In genomic region chr15:62135532-62136134, GRCh38 we compare ENCODE assay signal across 13 cellular contexts. TPM values are rescaled to one million over a fixed set of nuclear protein-coding genes. Genes with fewer than 3 reads are reported as not detected.
DNase-seq lines count a peak whose midpoint lies in the region; ATAC-seq, FAIRE-seq and TF ChIP-seq lines count a peak whose summit lies in the region.
"Had no signal": no experiment of that assay in that cellular context is flagged by ENCODE, and none has a peak within 500 bp of the region (broad histone marks: within the 10 kb centered on the region; RNA-seq: fewer than 3 reads in every experiment).

No MANE protein-coding gene starts in this region.

- intact Hi-C loops in stomach (cut with DNase I; ENCODE audit: low total_unique reads) (no loop called here), lower leg skin (cut with DNase I; ENCODE audit: low total_unique reads) (no loop called here)

- TF ChIP-seq POLR2A in stomach (IDR thresholded peaks at IDR 0.05) (no peak), lower leg skin (IDR thresholded peaks at IDR 0.05) (no peak)

- peak; percentile 93 for FAIRE-seq in islet of Langerhans (lab: Jason Lieb, UNC)
- FAIRE-seq: colon, K562 had no signal

- H3K9ac ChIP-seq in adipocyte (ENCODE audit: low read length), result no peak overlapping the region

- no peaks in the 10 kb centered on the region for H3K9me3 ChIP-seq in adipocyte (ENCODE audit: control insufficient read depth, low read length)
- no peaks in the 10 kb centered on the region for H3K9me3 ChIP-seq in stomach
- H3K9me3 ChIP-seq: heart left ventricle had no signal

- TF ChIP-seq EP300 in Ishikawa (IDR thresholded peaks at IDR 0.05; ENCODE audit: borderline replicate concordance), result no peak
- no peak for TF ChIP-seq EP300 in stomach (IDR thresholded peaks at IDR 0.05)

- H3K27me3 ChIP-seq in adipocyte (replicated peaks; ENCODE audit: control insufficient read depth, insufficient read depth, low read length) (peaks cover 4% of the 10 kb centered on the region), stomach (no peaks in the 10 kb centered on the region)
- H3K27me3 ChIP-seq: heart left ventricle had no signal

- no peaks in the 10 kb centered on the region for H3K36me3 ChIP-seq in adipocyte (ENCODE audit: control insufficient read depth, insufficient read depth, low read length, severe bottlenecking)
- no peaks in the 10 kb centered on the region for H3K36me3 ChIP-seq in stomach
- H3K36me3 ChIP-seq: heart left ventricle had no signal

- peak overlapping the region; percentile 36 to 70 (median 53) for H3K27ac ChIP-seq in stomach
- H3K27ac ChIP-seq: heart left ventricle had no signal

- H3K4me1 ChIP-seq in adipocyte (ENCODE audit: control insufficient read depth, insufficient read depth, low read length), result no peaks in the 10 kb centered on the region
- peaks cover 5 to 12% (median 8%) of the 10 kb centered on the region in 4 donors for H3K4me1 ChIP-seq in stomach

- DNase-seq in adipocyte (ENCODE audit: low read depth) (peak; percentile 42), stomach (peak; percentile 50), lower leg skin (ENCODE audit: low spot score in 2 of 2) (no peak), NCI-H1694 treated with DMSO at 0.1 percent for 48 hours (lab: John Stamatoyannopoulos, UW) (no peak), pons (ENCODE audit: low spot score) (no peak)
- DNase-seq: activated effector memory CD4-positive, alpha-beta T cell treated with Interleukin-2 at 50 U/mL for 16 hours had no signal

- TF ChIP-seq CTCF in stomach (IDR thresholded peaks at IDR 0.05) (no peak), lower leg skin (IDR thresholded peaks at IDR 0.05) (no peak)

- 23 to 46% (median 26%) methylated on average over 9 of the region's 9 CpGs for WGBS in stomach, 5 donors
- WGBS in lower leg skin, 2 donors, result 33 to 42% methylated on average over 9 of the region's 9 CpGs

- no peak for TF ChIP-seq RAD21 in Ishikawa (IDR thresholded peaks at IDR 0.05; ENCODE audit: low read depth)

- ATAC-seq in HG03354 (IDR thresholded peaks at IDR 0.05; ENCODE audit: poor library complexity, severe bottlenecking, unreplicated experiment), result no peak
- ATAC-seq: K562 had no signal

- H3K4me3 ChIP-seq in adipocyte (ENCODE audit: low read length) (no peak overlapping the region), stomach (no peak overlapping the region), lower leg skin (ENCODE audit: low read depth, poor library complexity, severe bottlenecking) (no peak overlapping the region)
- H3K4me3 ChIP-seq: heart left ventricle, K562 had no signal

TF ChIP-seq in Ishikawa, 13 proteins besides CTCF, POLR2A, EP300 and RAD21:
- 0 out of 2 replicates have a peak, but pooled peaks have one; percentile 18 for TF ChIP-seq EGR1 (IDR thresholded peaks at IDR 0.05)
- TF ChIP-seq NFIC (IDR thresholded peaks at IDR 0.05), result peak; percentile 39; the same call in 1 of the 2 replicates
- no peak for TF ChIP-seq FOXM1 (IDR thresholded peaks at IDR 0.05; ENCODE audit: borderline replicate concordance, low read depth)

RNA-seq across cellular contexts. Expression of gene C2CD4B, which starts 29.5 kb away (rescaled TPM):
- 10 to 100 TPM in 3 of 5 donors, 1 to 10 TPM in 1, not detected in 1; 2.3 to 30.3 (median 22.3) TPM for total RNA-seq in stomach
- 10 to 100 TPM in 2 of 3 donors, 1 to 10 TPM in 1; 6.1 to 13.1 (median 11.8) TPM for polyA plus RNA-seq in stomach
- 1 to 10 TPM in 3 of 4 donors, under 1 TPM in 1; 0.42 to 5.7 (median 2.1) TPM for total RNA-seq in lower leg skin
- total RNA-seq: K562, SK-MEL-5 had no signal

Comparison
In these comparisons a context has a peak if more than half of its experiments do, and no peak if none do; other contexts are left out.
1. DNase-seq: peak in adipocyte (single experiment) and stomach (single experiment); none in lower leg skin (0 of 2), NCI-H1694 treated with DMSO at 0.1 percent for 48 hours (single experiment) and pons (single experiment).